ENCODE assay signal across 13 cellular contexts in genomic region chr21:43323244-43324005, GRCh38.
DNase-seq lines count a peak whose midpoint lies in the region; ATAC-seq and TF ChIP-seq lines count a peak whose summit lies in the region.
"Had no signal": no experiment of that assay in that cellular context is flagged by ENCODE, and none has a peak within 500 bp of the region (broad histone marks: within the 10 kb centered on the region; RNA-seq: fewer than 3 reads in every experiment).

No MANE protein-coding gene starts in this region.

- POLR2A ChIA-PET in RWPE1 (lab: Yijun Ruan, JAX; ENCODE audit: low non-redundant PET): no interaction called here

- H3K36me3 Mint-ChIP-seq in activated T-helper 1 cell treated with anti-CD3 and anti-CD28 coated beads, Interleukin-12 subunit alpha, Interleukin-12 subunit beta, Interleukin-2, Interleukin-4 antibody, amounts not matched to agents 30 ng/mL and 10 ng/mL and 1 ng/mL, durations not matched to agents 14 hours and 24 hours and 36 hours (ENCODE audit: low read depth): no peaks in the 10 kb centered on the region
- H3K36me3 Mint-ChIP-seq in activated T-cell treated with anti-CD3 and anti-CD28 coated beads, Interleukin-2, amount 50 U/mL, for 72 hours (ENCODE audit: insufficient read depth in 2 of 2): no peaks in the 10 kb centered on the region
- H3K36me3 Mint-ChIP-seq: WTC11 had no signal

- H3K4me1 Mint-ChIP-seq in activated T-helper 1 cell treated with anti-CD3 and anti-CD28 coated beads, Interleukin-12 subunit alpha, Interleukin-12 subunit beta, Interleukin-2, Interleukin-4 antibody, amounts not matched to agents 30 ng/mL and 10 ng/mL and 1 ng/mL, durations not matched to agents 14 hours and 24 hours and 36 hours (ENCODE audit: low read depth): peaks cover 10% of the 10 kb centered on the region
- peaks cover 6% of the 10 kb centered on the region for H3K4me1 Mint-ChIP-seq in activated T-cell treated with anti-CD3 and anti-CD28 coated beads, Interleukin-2, amount 50 U/mL, for 72 hours (ENCODE audit: low read depth)
- H3K4me1 Mint-ChIP-seq: WTC11 had no signal

- ATAC-seq in heart right ventricle: peak; percentile 61 to 92 (median 84)
- ATAC-seq in activated T-cell treated with anti-CD3 and anti-CD28 coated beads, Interleukin-2, amount 50 U/mL, for 72 hours (replicated peaks in 1 of 2): no peak
- ATAC-seq in HG02870 (IDR thresholded peaks at IDR 0.05; ENCODE audit: unreplicated experiment): no peak
- ATAC-seq: WTC11 had no signal

- H3K36me3 ChIP-seq in heart right ventricle: no peaks in the 10 kb centered on the region

- intact Hi-C loops in heart right ventricle (cut with DNase I): loop anchor here in 2 of 10 donors (2.0 to 10.0 kb wide), 2 partner anchors 15 to 331 kb away; partner anchors contain the start of genes HSF2BP (in 1 of the 2) and RRP1B (in 1 of the 2)
- intact Hi-C loops in activated T-helper 1 cell treated with anti-CD3 and anti-CD28 coated beads, Interleukin-12 subunit alpha, Interleukin-12 subunit beta, Interleukin-2, Interleukin-4 antibody, amounts not matched to agents 30 ng/mL and 10 ng/mL and 1 ng/mL, durations not matched to agents 14 hours and 24 hours and 36 hours (cut with micrococcal nuclease): no loop called here

- no peak for TF ChIP-seq CTCF in RWPE1 (conservative IDR thresholded peaks at IDR 0.05; ENCODE audit: low read depth)
- no peak for TF ChIP-seq CTCF in heart right ventricle (IDR thresholded peaks at IDR 0.05)

- H3K27me3 Mint-ChIP-seq in activated T-helper 1 cell treated with anti-CD3 and anti-CD28 coated beads, Interleukin-12 subunit alpha, Interleukin-12 subunit beta, Interleukin-2, Interleukin-4 antibody, amounts not matched to agents 30 ng/mL and 10 ng/mL and 1 ng/mL, durations not matched to agents 14 hours and 24 hours and 36 hours (ENCODE audit: insufficient read depth): peaks cover 5% of the 10 kb centered on the region
- H3K27me3 Mint-ChIP-seq in activated T-cell treated with anti-CD3 and anti-CD28 coated beads, Interleukin-2, amount 50 U/mL, for 72 hours (ENCODE audit: low read depth): peaks cover 5% of the 10 kb centered on the region

- no peaks in the 10 kb centered on the region for H3K27me3 ChIP-seq in heart right ventricle

- H3K9me3 ChIP-seq in heart right ventricle: peaks cover 0 to under 1% (median 0%) of the 10 kb centered on the region in 11 donors
- H3K9me3 ChIP-seq: A549 had no signal

- peaks cover 0 to 26% (median 9%) of the 10 kb centered on the region in 9 donors for H3K4me1 ChIP-seq in heart right ventricle

- no peak overlapping the region for H3K27ac Mint-ChIP-seq in activated T-helper 1 cell treated with anti-CD3 and anti-CD28 coated beads, Interleukin-12 subunit alpha, Interleukin-12 subunit beta, Interleukin-2, Interleukin-4 antibody, amounts not matched to agents 30 ng/mL and 10 ng/mL and 1 ng/mL, durations not matched to agents 14 hours and 24 hours and 36 hours
- no peak overlapping the region for H3K27ac Mint-ChIP-seq in activated T-cell treated with anti-CD3 and anti-CD28 coated beads, Interleukin-2, amount 50 U/mL, for 72 hours

- H3K27ac ChIP-seq in RWPE1: peak overlapping the region; percentile 25; the same call in 1 of the 2 replicates
- H3K27ac ChIP-seq in heart right ventricle: peak overlapping the region in 6 of 10 donors; percentile 14 to 67 (median 42)

- H3K9me3 Mint-ChIP-seq in activated T-helper 1 cell treated with anti-CD3 and anti-CD28 coated beads, Interleukin-12 subunit alpha, Interleukin-12 subunit beta, Interleukin-2, Interleukin-4 antibody, amounts not matched to agents 30 ng/mL and 10 ng/mL and 1 ng/mL, durations not matched to agents 14 hours and 24 hours and 36 hours: no peaks in the 10 kb centered on the region
- H3K9me3 Mint-ChIP-seq in activated T-cell treated with anti-CD3 and anti-CD28 coated beads, Interleukin-2, amount 50 U/mL, for 72 hours: peaks cover 0 to under 1% of the 10 kb centered on the region in 2 donors
- H3K9me3 Mint-ChIP-seq: neural crest cell had no signal

- DNase-seq in AG20443 (ENCODE audit: low spot score) (peak; percentile 40), RWPE1 (ENCODE audit: low spot score) (no peak), heart right ventricle (peak; percentile 76 to 81), nucleus accumbens (lab: John Stamatoyannopoulos, UW) (peak in 54 of 56 donors; percentile 16 to 94 (median 76)), GDM1 (lab: John Stamatoyannopoulos, UW) (no peak)
- DNase-seq in activated T-helper 1 cell treated with anti-CD3 and anti-CD28 coated beads, Interleukin-12 subunit alpha, Interleukin-12 subunit beta, Interleukin-2, Interleukin-4 antibody, amounts not matched to agents 30 ng/mL and 10 ng/mL and 1 ng/mL, durations not matched to agents 14 hours and 24 hours and 36 hours (ENCODE audit: low spot score): no peak
- no peak for DNase-seq in activated T-cell treated with anti-CD3 and anti-CD28 coated beads, Interleukin-2, amount 50 U/mL, for 72 hours
- DNase-seq: HCEC 1CT, SW 1271 had no signal

- CTCF ChIA-PET in RWPE1 (lab: Yijun Ruan, JAX): no interaction called here

- H3K4me3 ChIP-seq in heart right ventricle: no peak overlapping the region
- H3K4me3 ChIP-seq: A549 had no signal

- H3K4me3 Mint-ChIP-seq in activated T-helper 1 cell treated with anti-CD3 and anti-CD28 coated beads, Interleukin-12 subunit alpha, Interleukin-12 subunit beta, Interleukin-2, Interleukin-4 antibody, amounts not matched to agents 30 ng/mL and 10 ng/mL and 1 ng/mL, durations not matched to agents 14 hours and 24 hours and 36 hours: no peak overlapping the region
- H3K4me3 Mint-ChIP-seq in activated T-cell treated with anti-CD3 and anti-CD28 coated beads, Interleukin-2, amount 50 U/mL, for 72 hours: no peak overlapping the region
- H3K4me3 Mint-ChIP-seq: neural crest cell, WTC11 had no signal

- 58 to 65% methylated on average over 23 of the region's 23 CpGs for WGBS in heart right ventricle, 2 donors

Comparison
In these comparisons a context has a peak if more than half of its experiments do, and no peak if none do; other contexts are left out.
1. DNase-seq: peak in AG20443 (single experiment), heart right ventricle (2 of 2) and nucleus accumbens (54 of 56); none in RWPE1 (single experiment), activated T-helper 1 cell treated with anti-CD3 and anti-CD28 coated beads, Interleukin-12 subunit alpha, Interleukin-12 subunit beta, Interleukin-2, Interleukin-4 antibody, amounts not matched to agents 30 ng/mL and 10 ng/mL and 1 ng/mL, durations not matched to agents 14 hours and 24 hours and 36 hours (single experiment), GDM1 (single experiment) and activated T-cell treated with anti-CD3 and anti-CD28 coated beads, Interleukin-2, amount 50 U/mL, for 72 hours (0 of 2).
2. ATAC-seq: peak in heart right ventricle (8 of 8); none in activated T-cell treated with anti-CD3 and anti-CD28 coated beads, Interleukin-2, amount 50 U/mL, for 72 hours (0 of 2) and HG02870 (single experiment).